Comparison of ENCODE assay signal across 8 cellular contexts in genomic region chr19:48468806-48469055, GRCh38. TPM values are rescaled to one million over a fixed set of nuclear protein-coding genes. Genes with fewer than 3 reads are reported as not detected.
DNase-seq lines count a peak whose midpoint lies in the region; ATAC-seq and TF ChIP-seq lines count a peak whose summit lies in the region.

No MANE protein-coding gene starts in this region.

- peak overlapping the region; percentile 85 to 96 (median 94) for H3K4me3 Mint-ChIP-seq in naive B cell

- no peak overlapping the region for H3K27ac ChIP-seq in HUES64 (ENCODE audit: low read depth, low read length)

- H3K4me1 ChIP-seq in HUES64 (ENCODE audit: insufficient read depth, low read length): no peaks in the 10 kb centered on the region

- no peaks in the 10 kb centered on the region for H3K9me3 Mint-ChIP-seq in naive B cell

- TF ChIP-seq CTCF in AG09309 (IDR thresholded peaks at IDR 0.05; ENCODE audit: control insufficient read depth, insufficient read depth, low read depth, low read length, missing control alignments) (no peak), choroid plexus epithelial cell (conservative IDR thresholded peaks at IDR 0.05; ENCODE audit: low read depth, low read length) (no peak)

- H3K27me3 ChIP-seq in HUES64 (ENCODE audit: insufficient read depth, low read length): no peaks in the 10 kb centered on the region

- no peaks in the 10 kb centered on the region for H3K9me3 ChIP-seq in HUES64 (ENCODE audit: insufficient read depth, low read depth, low read length)

- peaks cover 22 to 33% (median 33%) of the 10 kb centered on the region in 3 donors for H3K4me1 Mint-ChIP-seq in naive B cell

- H3K27me3 Mint-ChIP-seq in naive B cell: no peaks in the 10 kb centered on the region

- WGBS in HUES64: 0% methylated on average over 13 of the region's 13 CpGs

- no peak for ATAC-seq in naive B cell (ENCODE audit: low read depth in 2 of 2)
- no peak for ATAC-seq in GM18861 (IDR thresholded peaks at IDR 0.05; ENCODE audit: unreplicated experiment)
- no peak for ATAC-seq in HG03354 (IDR thresholded peaks at IDR 0.05; ENCODE audit: poor library complexity, severe bottlenecking, unreplicated experiment)
- no peak for ATAC-seq in GM18907 (IDR thresholded peaks at IDR 0.05; ENCODE audit: unreplicated experiment)

- DNase-seq in AG09309 (ENCODE audit: low read depth) (no peak), choroid plexus epithelial cell (ENCODE audit: low read depth) (no peak), naive B cell (no peak), superior temporal gyrus (ENCODE audit: extremely low spot score) (no peak)

- H3K36me3 Mint-ChIP-seq in naive B cell: peaks cover 0 to 8% of the 10 kb centered on the region in 2 donors

- H3K9ac ChIP-seq in HUES64 (ENCODE audit: low read depth, low read length): 0 out of 2 replicates have a peak overlapping the region, but pooled peaks have one; percentile 3

- H3K4me3 ChIP-seq in AG09309 (ENCODE audit: control insufficient read depth, low read depth, low read length) (peak overlapping the region; percentile 35), HUES64 (ENCODE audit: low read length) (peak overlapping the region; percentile 36), choroid plexus epithelial cell (ENCODE audit: low read depth, low read length) (peak overlapping the region; percentile 32)

- peak overlapping the region; percentile 56 to 98 (median 96) for H3K27ac Mint-ChIP-seq in naive B cell

- H3K36me3 ChIP-seq in HUES64 (ENCODE audit: insufficient read depth, low read length): peaks cover 34% of the 10 kb centered on the region

RNA-seq across cellular contexts. Expression of gene CYTH2, which starts 0.4 kb away (rescaled TPM):
- polyA plus RNA-seq in HUES64 (2013, experiment 1 of 2): 57.6 TPM
- polyA plus RNA-seq in HUES64 (2013, experiment 2 of 2): 48.2 TPM
- 10 to 100 TPM in 5 of 6 donors, 1 to 10 TPM in 1; 10.0 to 29.9 (median 20.3) TPM for polyA plus RNA-seq in naive B cell (ENCODE audit: low read depth in 6 of 6)

RNA-seq across cellular contexts. Expression of gene KCNJ14, which starts 13.4 kb away (rescaled TPM):
- polyA plus RNA-seq in HUES64 (2013, experiment 1 of 2): 0.45 TPM
- polyA plus RNA-seq in HUES64 (2013, experiment 2 of 2): 0.19 TPM
- under 1 TPM in 5 of 6 donors, not detected in 1; 0.12 to 0.72 (median 0.24) TPM for polyA plus RNA-seq in naive B cell (ENCODE audit: low read depth in 6 of 6)

RNA-seq across cellular contexts. Expression of gene GRWD1, which starts 22.9 kb away (rescaled TPM):
- polyA plus RNA-seq in HUES64 (2013, experiment 1 of 2): 31.0 TPM
- 25.9 TPM for polyA plus RNA-seq in HUES64 (2013, experiment 2 of 2)
- 10 to 100 TPM; 27.8 to 44.8 (median 37.1) TPM for polyA plus RNA-seq in naive B cell (ENCODE audit: low read depth in 6 of 6)

RNA-seq across cellular contexts. Expression of gene LMTK3, which starts 42.9 kb away (rescaled TPM):
- polyA plus RNA-seq in HUES64 (2013, experiment 1 of 2): 4.9 TPM
- 5.5 TPM for polyA plus RNA-seq in HUES64 (2013, experiment 2 of 2)
- polyA plus RNA-seq in naive B cell (ENCODE audit: low read depth in 6 of 6): not detected
